In the genomic region with DNA sequence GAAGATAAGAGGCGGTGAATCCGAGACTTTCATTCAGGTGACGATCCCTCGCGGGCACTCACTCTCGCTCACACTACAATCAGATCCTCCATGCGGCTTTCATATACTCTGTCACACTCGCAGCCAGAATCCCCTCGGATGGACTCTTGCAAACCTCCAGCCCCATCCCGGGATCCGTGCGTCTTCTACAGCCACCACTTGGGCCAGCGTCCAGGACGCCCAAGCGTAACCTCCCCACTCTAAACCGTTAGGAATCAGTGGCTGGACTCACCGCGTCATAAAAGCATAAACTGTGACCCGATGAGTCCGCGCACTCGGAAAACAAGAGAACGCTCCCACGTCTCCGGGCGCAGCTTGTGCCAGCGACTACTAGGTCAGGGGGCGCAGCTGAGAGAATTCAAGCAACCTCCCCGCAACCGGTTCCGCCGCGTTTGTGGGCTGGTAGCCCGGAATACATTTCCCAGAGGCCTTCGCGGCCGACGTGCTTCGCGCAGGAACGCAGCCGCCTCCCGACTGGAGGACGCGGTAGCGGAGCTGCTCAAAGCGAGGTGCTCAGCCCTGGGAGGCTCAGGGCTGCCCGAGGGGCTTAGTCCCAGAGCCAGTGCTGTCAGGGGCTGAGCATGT, we compare ENCODE assay signal across 8 cellular contexts. TPM values are rescaled to one million over a fixed set of nuclear protein-coding genes. Genes with fewer than 3 reads are reported as not detected.
DNase-seq lines count a peak whose midpoint lies in the region; FAIRE-seq and TF ChIP-seq lines count a peak whose summit lies in the region.

No MANE protein-coding gene starts in this region.

- peak overlapping the region; percentile 74 to 89 for H3K18ac ChIP-seq in mesenchymal stem cell (ENCODE audit: low read depth in 1 of 2, low read length in 2 of 2)

- H3K27ac ChIP-seq in endodermal cell (ENCODE audit: low read depth, low read length) (no peak overlapping the region), mesenchymal stem cell (ENCODE audit: low read length, poor library complexity, severe bottlenecking) (peak overlapping the region; percentile 57)

- peak overlapping the region; percentile 82 for H3K27ac Mint-ChIP-seq in endodermal cell

- peak overlapping the region; percentile 35 for H4K8ac ChIP-seq in mesenchymal stem cell (ENCODE audit: low read length)

- H2BK12ac ChIP-seq in mesenchymal stem cell (ENCODE audit: low read length in 2 of 2): no peak overlapping the region

- H3K4me1 ChIP-seq in ES-I3 (ENCODE audit: insufficient read depth, low read length): no peaks in the 10 kb centered on the region
- no peaks in the 10 kb centered on the region for H3K4me1 ChIP-seq in endodermal cell (ENCODE audit: control insufficient read depth, insufficient read depth, low read length)
- no peaks in the 10 kb centered on the region for H3K4me1 ChIP-seq in mesenchymal stem cell (ENCODE audit: control insufficient read depth, insufficient read depth, low read depth, low read length)

- H3K4me2 ChIP-seq in mesenchymal stem cell (ENCODE audit: low read length, poor library complexity, severe bottlenecking): peak overlapping the region; percentile 67

- peak; percentile 27 for TF ChIP-seq CTCF in endodermal cell (conservative IDR thresholded peaks at IDR 0.05)

- peak; percentile 86 for DNase-seq in NCI-H2227 treated with DMSO at 0.1 percent for 48 hours (lab: John Stamatoyannopoulos, UW)
- peak; percentile 79 for DNase-seq in activated CD8-positive, alpha-beta memory T cell treated with anti-CD3 and anti-CD28 coated beads, Interleukin-2, amount 50 U/mL, for 4 hours
- peak; percentile 91 for DNase-seq in endodermal cell
- DNase-seq in mesenchymal stem cell: peak; percentile 91
- peak; percentile 63 to 80 (median 66) for DNase-seq in stimulated activated CD4-positive, alpha-beta T cell treated with anti-CD3 and anti-CD28 coated beads, TNF-alpha, amount 100 ng/mL, for 24 hours (ENCODE audit: low read depth in 3 of 3)
- DNase-seq in urothelium cell line (ENCODE audit: low spot score): no peak
- no peak for DNase-seq in NCI-H1105 (lab: John Stamatoyannopoulos, UW)

- H3K36me3 ChIP-seq in ES-I3 (ENCODE audit: insufficient read depth, low read length): no peaks in the 10 kb centered on the region
- no peaks in the 10 kb centered on the region for H3K36me3 ChIP-seq in endodermal cell (ENCODE audit: control insufficient read depth, insufficient read depth, low read length)
- H3K36me3 ChIP-seq in mesenchymal stem cell (ENCODE audit: control insufficient read depth in 1 of 2, insufficient read depth in 2 of 2, low read depth in 1 of 2, low read length in 2 of 2): peaks cover 0 to 10% of the 10 kb centered on the region in 2 experiments

- H2AK5ac ChIP-seq in mesenchymal stem cell (ENCODE audit: low read length, severe bottlenecking): no peak overlapping the region

- peaks cover 3% of the 10 kb centered on the region for H3K9me3 Mint-ChIP-seq in endodermal cell

- no peaks in the 10 kb centered on the region for H3K27me3 ChIP-seq in endodermal cell (ENCODE audit: control insufficient read depth, insufficient read depth, low read length, poor library complexity, severe bottlenecking)
- no peaks in the 10 kb centered on the region for H3K27me3 ChIP-seq in mesenchymal stem cell (ENCODE audit: control insufficient read depth in 1 of 2, insufficient read depth in 1 of 2, low read length in 2 of 2)

- no peak for FAIRE-seq in urothelium cell line (lab: Jason Lieb, UNC)

- H3K9ac ChIP-seq in ES-I3 (ENCODE audit: low read depth, low read length) (peak overlapping the region; percentile 70), endodermal cell (ENCODE audit: extremely low read depth, low read length, poor library complexity, severe bottlenecking) (peak overlapping the region; percentile 17), mesenchymal stem cell (ENCODE audit: low read length) (peak overlapping the region; percentile 95)

- WGBS in endodermal cell (ENCODE audit: insufficient coverage in 1 of 2, insufficient read length in 1 of 2), 2 experiments: 3 to 10% methylated on average over 16 to 48 of the region's 48 CpGs
- WGBS in mesenchymal stem cell: under 1% methylated on average over 48 of the region's 48 CpGs

- H2BK15ac ChIP-seq in mesenchymal stem cell (ENCODE audit: low read depth, poor library complexity, severe bottlenecking): no peak overlapping the region

- peak overlapping the region; percentile 81 for H3K4me3 ChIP-seq in endodermal cell (ENCODE audit: low read length)
- H3K4me3 ChIP-seq in mesenchymal stem cell (ENCODE audit: insufficient read depth in 1 of 2, low read depth in 1 of 2, low read length in 2 of 2): peak overlapping the region; percentile 66 to 80

- H3K9me3 ChIP-seq in ES-I3 (ENCODE audit: control insufficient read depth, insufficient read depth, low read length) (no peaks in the 10 kb centered on the region; the same call in 1 of the 2 replicates), endodermal cell (ENCODE audit: control insufficient read depth, low read length) (no peaks in the 10 kb centered on the region), mesenchymal stem cell (ENCODE audit: control insufficient read depth, low read length) (peaks cover 15% of the 10 kb centered on the region)

- H3K14ac ChIP-seq in mesenchymal stem cell (ENCODE audit: low read length in 2 of 2): peak overlapping the region in 1 of 2 experiments; percentile 72

- peak overlapping the region; percentile 86 for H2AFZ ChIP-seq in mesenchymal stem cell (ENCODE audit: low read depth, low read length)

- H3K4me3 Mint-ChIP-seq in endodermal cell: peak overlapping the region; percentile 82

- no peak overlapping the region for H2BK5ac ChIP-seq in mesenchymal stem cell (ENCODE audit: low read depth, low read length, poor library complexity, severe bottlenecking)

- peaks cover 7% of the 10 kb centered on the region for H3K36me3 Mint-ChIP-seq in endodermal cell (ENCODE audit: low read depth)

- H3K4me1 Mint-ChIP-seq in endodermal cell: peaks cover 1% of the 10 kb centered on the region

- H3K23ac ChIP-seq in mesenchymal stem cell (ENCODE audit: low read length in 2 of 2): no peak overlapping the region

- H3K27me3 Mint-ChIP-seq in endodermal cell (ENCODE audit: insufficient read depth): peaks cover 46% of the 10 kb centered on the region

- no peak overlapping the region for H3K4ac ChIP-seq in mesenchymal stem cell (ENCODE audit: low read depth in 1 of 2, low read length in 2 of 2)

- no peaks in the 10 kb centered on the region for H3K79me1 ChIP-seq in mesenchymal stem cell (replicated peaks; ENCODE audit: low read length, poor library complexity, severe bottlenecking)

- H2BK120ac ChIP-seq in mesenchymal stem cell (ENCODE audit: low read depth, low read length): peak overlapping the region; percentile 27

- H4K91ac ChIP-seq in mesenchymal stem cell (ENCODE audit: low read length): peak overlapping the region; percentile 18

RNA-seq across cellular contexts. Expression of a gene that starts 27.6 kb away (rescaled TPM):
- 10 to 100 TPM; 21.6 to 24.0 TPM for total RNA-seq in endodermal cell
- 13.6 TPM for polyA plus RNA-seq in endodermal cell (2013, experiment 1 of 2)
- polyA plus RNA-seq in endodermal cell (2013, experiment 2 of 2): 12.9 TPM
- 1.7 TPM for polyA plus RNA-seq in mesenchymal stem cell (2013, experiment 1 of 2)
- polyA plus RNA-seq in mesenchymal stem cell (2013, experiment 2 of 2): 1.9 TPM

RNA-seq across cellular contexts. Expression of a gene that starts 36.7 kb away (rescaled TPM):
- 10 to 100 TPM; 14.5 to 22.5 TPM for total RNA-seq in endodermal cell
- 17.8 TPM for polyA plus RNA-seq in endodermal cell (2013, experiment 1 of 2)
- 15.4 TPM for polyA plus RNA-seq in endodermal cell (2013, experiment 2 of 2)
- polyA plus RNA-seq in mesenchymal stem cell (2013, experiment 1 of 2): 3.7 TPM
- 3.9 TPM for polyA plus RNA-seq in mesenchymal stem cell (2013, experiment 2 of 2)

Comparison
In these comparisons a context has a peak if more than half of its experiments do, and no peak if none do; other contexts are left out.
1. H3K9ac ChIP-seq: peak in every context shown above with its lines; median percentile 95 in mesenchymal stem cell; 70 in ES-I3; 17 in endodermal cell.
2. DNase-seq: peak in NCI-H2227 treated with DMSO at 0.1 percent for 48 hours (single experiment), activated CD8-positive, alpha-beta memory T cell treated with anti-CD3 and anti-CD28 coated beads, Interleukin-2, amount 50 U/mL, for 4 hours (single experiment), endodermal cell (single experiment), mesenchymal stem cell (single experiment) and stimulated activated CD4-positive, alpha-beta T cell treated with anti-CD3 and anti-CD28 coated beads, TNF-alpha, amount 100 ng/mL, for 24 hours (3 of 3); none in urothelium cell line (single experiment) and NCI-H1105 (single experiment).